ENCODE assay signal across 20 cellular contexts in genomic region chr3:132394334-132394733, GRCh38. TPM values are rescaled to one million over a fixed set of nuclear protein-coding genes. Genes with fewer than 3 reads are reported as not detected.
DNase-seq lines count a peak whose midpoint lies in the region; ATAC-seq and TF ChIP-seq lines count a peak whose summit lies in the region.
"Had no signal": no experiment of that assay in that cellular context is flagged by ENCODE, and none has a peak within 500 bp of the region (broad histone marks: within the 10 kb centered on the region; RNA-seq: fewer than 3 reads in every experiment).

No MANE protein-coding gene starts in this region.

- H3K4me1 Mint-ChIP-seq in type B pancreatic cell (ENCODE audit: unreplicated experiment) (no peaks in the 10 kb centered on the region), osteocyte (ENCODE audit: unreplicated experiment) (no peaks in the 10 kb centered on the region)
- H3K4me1 Mint-ChIP-seq: activated CD4-positive, alpha-beta T cell treated with anti-CD3 and anti-CD28 coated beads, Interleukin-2, amount 10 ng/mL, durations not matched to agents 7 days and 5 days had no signal

- no peak for TF ChIP-seq CTCF in AG09319 (IDR thresholded peaks at IDR 0.05; ENCODE audit: low read depth, low read length)
- TF ChIP-seq CTCF in choroid plexus epithelial cell (conservative IDR thresholded peaks at IDR 0.05; ENCODE audit: low read depth, low read length), result no peak
- no peak for TF ChIP-seq CTCF in type B pancreatic cell (conservative IDR thresholded peaks at IDR 0.05)
- TF ChIP-seq CTCF in osteocyte (IDR thresholded peaks at IDR 0.05), result no peak

- H3K4me3 Mint-ChIP-seq in type B pancreatic cell, result no peak overlapping the region
- no peak overlapping the region for H3K4me3 Mint-ChIP-seq in osteocyte (ENCODE audit: unreplicated experiment)
- H3K4me3 Mint-ChIP-seq: activated CD4-positive, alpha-beta T cell treated with anti-CD3 and anti-CD28 coated beads, Interleukin-2, amount 10 ng/mL, durations not matched to agents 7 days and 5 days had no signal

- DNase-seq in AG09319 (ENCODE audit: extremely low read depth, low read depth), result peak; percentile 65
- DNase-seq in NCI-H1092 treated with DMSO at 0.1 percent for 48 hours (lab: John Stamatoyannopoulos, UW), result peak; percentile 9
- peak; percentile 54 for DNase-seq in choroid plexus epithelial cell (ENCODE audit: low read depth)
- peak; percentile 64 for DNase-seq in left cardiac atrium
- DNase-seq in type B pancreatic cell (ENCODE audit: extremely low spot score, unreplicated experiment), result no peak
- no peak for DNase-seq in central memory CD4-positive, alpha-beta T cell
- DNase-seq in osteocyte (ENCODE audit: extremely low spot score, unreplicated experiment), result no peak
- DNase-seq: activated CD4-positive, alpha-beta T cell treated with anti-CD3 and anti-CD28 coated beads, Interleukin-2, amount 10 ng/mL, durations not matched to agents 7 days and 5 days; activated CD8-positive, alpha-beta memory T cell treated with anti-CD3 and anti-CD28 coated beads, Interleukin-2, amount 50 U/mL, for 48 hours; activated gamma-delta T cell treated with Interleukin-2 at 50 U/mL for 16 hours; COR-L47; erythroblast; kidney glomerular epithelial cell; MG63; NCI-H1930; NCI-H526 treated with DMSO at 0.1 percent for 48 hours; stimulated activated CD4-positive, alpha-beta T cell treated with anti-CD3 and anti-CD28 coated beads, Interleukin-2, amount 100 ng/mL, for 48 hours had no signal

- H3K36me3 Mint-ChIP-seq in type B pancreatic cell, result no peaks in the 10 kb centered on the region
- no peaks in the 10 kb centered on the region for H3K36me3 Mint-ChIP-seq in osteocyte (ENCODE audit: unreplicated experiment)

- H3K27me3 Mint-ChIP-seq in type B pancreatic cell, result no peaks in the 10 kb centered on the region
- peaks cover 56% of the 10 kb centered on the region for H3K27me3 Mint-ChIP-seq in osteocyte (ENCODE audit: unreplicated experiment)

- H3K9me3 Mint-ChIP-seq in type B pancreatic cell (peaks cover 3% of the 10 kb centered on the region), osteocyte (ENCODE audit: unreplicated experiment) (no peaks in the 10 kb centered on the region)
- H3K9me3 Mint-ChIP-seq: activated CD4-positive, alpha-beta T cell treated with anti-CD3 and anti-CD28 coated beads, Interleukin-2, amount 10 ng/mL, durations not matched to agents 7 days and 5 days had no signal

- H3K27ac Mint-ChIP-seq in type B pancreatic cell (no peak overlapping the region), osteocyte (ENCODE audit: unreplicated experiment) (no peak overlapping the region)
- H3K27ac Mint-ChIP-seq: activated CD4-positive, alpha-beta T cell treated with anti-CD3 and anti-CD28 coated beads, Interleukin-2, amount 10 ng/mL, durations not matched to agents 7 days and 5 days had no signal

- no peak overlapping the region for H3K4me3 ChIP-seq in choroid plexus epithelial cell (ENCODE audit: low read depth, low read length)
- H3K4me3 ChIP-seq: coronary artery, MG63 had no signal

- ATAC-seq in left cardiac atrium, result peak in 1 of 2 donors; percentile 22
- no peak for ATAC-seq in HG02798 (IDR thresholded peaks at IDR 0.05; ENCODE audit: poor library complexity, unreplicated experiment)
- ATAC-seq: sciatic nerve had no signal

- intact Hi-C loops in left cardiac atrium (cut with DNase I), result no loop called here

RNA-seq across cellular contexts. Expression of gene DNAJC13, which starts 23.0 kb away (rescaled TPM):
- 10 to 100 TPM; 26.4 to 30.7 TPM for total RNA-seq in left cardiac atrium
- total RNA-seq in type B pancreatic cell (ENCODE audit: low replicate concordance), result 30.8 and 34.0 TPM in 2 replicates
- total RNA-seq in osteocyte, result 55.5 and 57.1 TPM in 2 replicates

Comparison
In these comparisons a context has a peak if more than half of its experiments do, and no peak if none do; other contexts are left out.
1. DNase-seq: peak in AG09319 (single experiment), NCI-H1092 treated with DMSO at 0.1 percent for 48 hours (single experiment), choroid plexus epithelial cell (single experiment) and left cardiac atrium (single experiment); none in type B pancreatic cell (single experiment), central memory CD4-positive, alpha-beta T cell (single experiment) and osteocyte (single experiment).